Comparison of ENCODE assay signal across 21 cellular contexts in the genomic region with DNA sequence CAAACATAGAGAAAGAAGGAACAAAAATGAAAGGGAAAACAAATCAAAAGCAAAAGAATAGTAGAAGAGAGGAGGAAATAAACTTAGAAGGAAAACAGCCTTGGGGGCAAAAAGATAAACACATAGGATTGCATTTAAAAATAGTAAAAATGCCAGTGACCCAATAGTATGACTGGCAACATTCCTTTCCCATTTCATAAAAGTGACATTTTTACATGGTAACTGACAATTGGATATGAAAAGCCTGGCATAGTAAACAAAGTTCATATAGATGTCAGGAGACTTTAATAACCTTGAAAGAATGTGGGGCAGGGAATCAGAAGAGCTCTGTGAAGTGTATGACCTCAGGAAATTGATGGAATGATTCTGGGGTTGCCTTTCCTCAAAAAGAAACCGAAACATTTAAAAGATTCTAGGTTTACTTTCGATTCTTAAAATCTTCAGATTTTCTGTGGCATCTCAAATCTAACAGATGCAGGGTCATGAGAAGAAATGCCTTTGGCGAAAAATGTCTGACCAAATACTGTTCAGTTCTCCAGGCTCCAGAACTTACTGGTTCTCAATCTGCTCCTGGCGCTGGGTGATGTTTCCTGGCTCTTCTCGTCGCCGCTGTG. TPM values are rescaled to one million over a fixed set of nuclear protein-coding genes. Genes with fewer than 3 reads are reported as not detected.
"Had no signal": no experiment of that assay in that cellular context is flagged by ENCODE, and none has a peak within 500 bp of the region (broad histone marks: within the 10 kb centered on the region; RNA-seq: fewer than 3 reads in every experiment).

No MANE protein-coding gene starts in this region.

- H3K4me3 ChIP-seq: esophagus squamous epithelium had no signal

- H3K4me1 ChIP-seq: esophagus squamous epithelium, parathyroid adenoma had no signal

- H3K27ac ChIP-seq: brain microvascular endothelial cell, esophagus squamous epithelium, parathyroid adenoma had no signal

- H2AFZ ChIP-seq: parathyroid adenoma had no signal

- H3K4me3 Mint-ChIP-seq: activated CD4-positive, alpha-beta T cell treated with anti-CD3 and anti-CD28 coated beads, Interleukin-2, amount 10 ng/mL, durations not matched to agents 24 days and 14 days; natural killer cell; stimulated activated memory B cell treated with anti-CD40 and anti-IgM and Interleukin-4, amounts not matched to agents 10 μg/mL and 1 μg/mL and 100 μg/mL, for 72 hours had no signal

- DNase-seq: activated CD4-positive, alpha-beta T cell treated with anti-CD3 and anti-CD28 coated beads, Interleukin-2, amount 10 ng/mL, durations not matched to agents 24 days and 14 days; activated CD4-positive, CD25-positive, alpha-beta regulatory T cell; activated naive CD4-positive, alpha-beta T cell; anterior cingulate cortex; brain microvascular endothelial cell; cerebellar nuclear complex; effector CD8-positive, alpha-beta T cell; esophagus squamous epithelium; foreskin fibroblast; kidney glomerular epithelial cell; left ventricle myocardium superior; mesendoderm; natural killer cell; stimulated activated CD4-positive, alpha-beta T cell treated with anti-CD3 and anti-CD28 coated beads, Interleukin-2, amount 100 ng/mL, for 48 hours had no signal

- H3K27ac Mint-ChIP-seq: activated CD4-positive, alpha-beta T cell treated with anti-CD3 and anti-CD28 coated beads, Interleukin-2, amount 10 ng/mL, durations not matched to agents 24 days and 14 days; natural killer cell; stimulated activated memory B cell treated with anti-CD40 and anti-IgM and Interleukin-4, amounts not matched to agents 10 μg/mL and 1 μg/mL and 100 μg/mL, for 72 hours had no signal

- H3K27me3 Mint-ChIP-seq: stimulated activated memory B cell treated with anti-CD40 and anti-IgM and Interleukin-4, amounts not matched to agents 10 μg/mL and 1 μg/mL and 100 μg/mL, for 72 hours had no signal

- H3K9me3 Mint-ChIP-seq: activated CD4-positive, alpha-beta T cell treated with anti-CD3 and anti-CD28 coated beads, Interleukin-2, amount 10 ng/mL, durations not matched to agents 24 days and 14 days; natural killer cell; stimulated activated memory B cell treated with anti-CD40 and anti-IgM and Interleukin-4, amounts not matched to agents 10 μg/mL and 1 μg/mL and 100 μg/mL, for 72 hours had no signal

- H3K9ac ChIP-seq: parathyroid adenoma had no signal

- H3K36me3 Mint-ChIP-seq: natural killer cell; stimulated activated memory B cell treated with anti-CD40 and anti-IgM and Interleukin-4, amounts not matched to agents 10 μg/mL and 1 μg/mL and 100 μg/mL, for 72 hours had no signal

- H3K27me3 ChIP-seq: brain microvascular endothelial cell, esophagus squamous epithelium, neutrophil had no signal

- H3K4me1 Mint-ChIP-seq: natural killer cell had no signal

- H3K36me3 ChIP-seq: brain microvascular endothelial cell, esophagus squamous epithelium, neutrophil had no signal

- H3K79me2 ChIP-seq: parathyroid adenoma had no signal

- H3K9me3 ChIP-seq: esophagus squamous epithelium, neutrophil had no signal

RNA-seq across cellular contexts. Expression of a gene that starts 33.7 kb away (rescaled TPM):
- total RNA-seq: activated CD4-positive, alpha-beta T cell treated with anti-CD3 and anti-CD28 coated beads, Interleukin-2, amount 10 ng/mL, durations not matched to agents 24 days and 14 days; left ventricle myocardium superior; renal cortical epithelial cell had no signal

RNA-seq across cellular contexts. Expression of a gene that starts 47.6 kb away (rescaled TPM):
- total RNA-seq: activated CD4-positive, alpha-beta T cell treated with anti-CD3 and anti-CD28 coated beads, Interleukin-2, amount 10 ng/mL, durations not matched to agents 24 days and 14 days; endothelial cell of umbilical vein; esophagus squamous epithelium; left ventricle myocardium superior; natural killer cell; renal cortical epithelial cell; urinary bladder had no signal
- polyA plus RNA-seq: endothelial cell of umbilical vein, thymus, urinary bladder had no signal

RNA-seq across cellular contexts. Expression of a gene that starts 47.8 kb away (rescaled TPM):
- total RNA-seq: activated CD4-positive, alpha-beta T cell treated with anti-CD3 and anti-CD28 coated beads, Interleukin-2, amount 10 ng/mL, durations not matched to agents 24 days and 14 days; endothelial cell of umbilical vein; esophagus squamous epithelium; left ventricle myocardium superior; natural killer cell; renal cortical epithelial cell; urinary bladder had no signal
- polyA plus RNA-seq: endothelial cell of umbilical vein, thymus, urinary bladder had no signal
